Comparison of ENCODE assay signal across 8 cellular contexts in the genomic region with DNA sequence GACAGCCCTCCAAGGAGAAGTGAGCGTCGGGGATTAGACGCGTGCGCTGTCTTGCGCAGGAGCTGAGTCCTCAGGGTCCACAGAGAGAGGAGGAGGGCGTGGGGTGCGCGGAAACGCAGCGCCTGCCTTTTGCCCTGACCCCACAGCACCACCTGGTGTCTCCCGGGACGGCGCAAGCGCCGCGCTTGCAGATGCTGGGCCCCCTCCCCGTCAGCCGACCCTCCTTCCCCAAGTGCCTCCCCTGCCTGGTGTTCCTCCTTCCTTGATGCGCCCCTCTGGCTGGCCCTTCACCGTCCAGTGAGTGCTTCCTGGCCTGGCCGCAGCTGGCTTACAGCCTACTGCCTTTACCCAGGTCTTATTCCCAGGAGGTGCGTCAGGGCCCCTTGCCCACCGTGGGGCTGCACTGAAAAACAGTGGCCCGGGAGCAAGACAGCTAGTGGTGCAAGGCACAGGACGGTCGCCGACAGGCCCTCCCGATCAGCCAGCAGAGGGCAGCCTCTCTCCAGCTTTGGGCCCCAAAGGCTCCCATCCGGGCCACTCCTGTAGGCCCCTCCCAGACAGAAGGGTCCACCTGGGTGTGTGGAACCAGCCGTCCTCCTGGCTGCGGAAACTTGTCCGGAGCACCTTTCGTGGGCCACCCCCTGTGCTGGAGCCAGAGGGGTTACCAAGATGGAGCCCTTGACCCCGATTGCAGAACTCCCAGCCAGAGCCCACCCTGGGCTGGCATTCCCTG. TPM values are rescaled to one million over a fixed set of nuclear protein-coding genes. Genes with fewer than 3 reads are reported as not detected.
DNase-seq lines count a peak whose midpoint lies in the region; ATAC-seq and TF ChIP-seq lines count a peak whose summit lies in the region.

No MANE protein-coding gene starts in this region.

- intact Hi-C loops in sciatic nerve (cut with DNase I): loop anchor here (2.0 kb wide), 1 partner anchor 31 kb away; no protein-coding TSS in a partner anchor

- DNase-seq in NCI-H146 (lab: John Stamatoyannopoulos, UW): peak; percentile 81
- peak; percentile 74 for DNase-seq in T1000 (lab: John Stamatoyannopoulos, UW)
- DNase-seq in astrocyte of the cerebellum (ENCODE audit: low read depth): peak; percentile 55
- peak; percentile 34 to 93 (median 75) for DNase-seq in hypothalamus (lab: John Stamatoyannopoulos, UW)
- peak; percentile 95 for DNase-seq in sciatic nerve (ENCODE audit: low spot score)
- DNase-seq in cortex of kidney (lab: John Stamatoyannopoulos, UW): no peak

- H3K4me3 ChIP-seq in astrocyte of the cerebellum (ENCODE audit: low read depth, low read length): no peak overlapping the region

- ATAC-seq in GM18498 (IDR thresholded peaks at IDR 0.05; ENCODE audit: unreplicated experiment) (peak; percentile 77), HG02852 (IDR thresholded peaks at IDR 0.05; ENCODE audit: unreplicated experiment) (peak; percentile 63), sciatic nerve (peak; percentile 89)

- TF ChIP-seq CTCF in astrocyte of the cerebellum (IDR thresholded peaks at IDR 0.05; ENCODE audit: low read depth, low read length, missing control alignments): peak; percentile 74

- in situ Hi-C loops in astrocyte of the cerebellum (cut with HindIII; ENCODE audit: low sequenced_read_pairs): no loop called here

RNA-seq across cellular contexts. Expression of a gene that starts 12.9 kb away (rescaled TPM):
- total RNA-seq in sciatic nerve: 159 TPM

RNA-seq across cellular contexts. Expression of a gene that starts 25.0 kb away (rescaled TPM):
- total RNA-seq in sciatic nerve: 768 TPM

RNA-seq across cellular contexts. Expression of a gene that starts 57.0 kb away (rescaled TPM):
- total RNA-seq in sciatic nerve: 84.0 TPM
